Comparison of ENCODE assay signal across 13 cellular contexts in genomic region chr14:105505101-105505500, GRCh38.
"Had no signal": no experiment of that assay in that cellular context is flagged by ENCODE, and none has a peak within 500 bp of the region (broad histone marks: within the 10 kb centered on the region; RNA-seq: fewer than 3 reads in every experiment).

No MANE protein-coding gene starts in this region.

- H3K27ac ChIP-seq: brain microvascular endothelial cell, foreskin keratinocyte, WERI-Rb-1 had no signal

- H3K36me3 ChIP-seq: brain microvascular endothelial cell, WERI-Rb-1 had no signal

- H3K27me3 ChIP-seq: brain microvascular endothelial cell, foreskin keratinocyte had no signal

- ATAC-seq: activated CD8-positive, alpha-beta T cell treated with anti-CD3 and anti-CD28 coated beads, Interleukin-2, amount 10 ng/mL, durations not matched to agents 7 days and 5 days; foreskin keratinocyte; naive thymus-derived CD8-positive, alpha-beta T cell; stimulated activated memory B cell treated with anti-CD40 and anti-IgM and Interleukin-4, amounts not matched to agents 10 μg/mL and 1 μg/mL and 100 μg/mL, for 72 hours had no signal

- DNase-seq: activated CD4-positive, alpha-beta T cell treated with anti-CD3 and anti-CD28 coated beads for 4 hours; activated CD8-positive, alpha-beta memory T cell treated with anti-CD3 and anti-CD28 coated beads, Interleukin-2, amount 50 U/mL, for 4 hours; activated CD8-positive, alpha-beta T cell treated with anti-CD3 and anti-CD28 coated beads, Interleukin-2, amount 10 ng/mL, durations not matched to agents 7 days and 5 days; activated effector memory CD4-positive, alpha-beta T cell treated with anti-CD3 and anti-CD28 coated beads, Interleukin-2, amount 50 U/mL, for 16 hours; activated T-cell treated with anti-CD3 and anti-CD28 coated beads, Interleukin-2, amount 50 U/mL, for 48 hours; brain microvascular endothelial cell; effector memory CD4-positive, alpha-beta T cell; foreskin keratinocyte; stimulated activated CD4-positive, alpha-beta T cell treated with anti-CD3 and anti-CD28 coated beads, Interleukin-2, amount 100 ng/mL, for 48 hours; WERI-Rb-1 had no signal

- FAIRE-seq: urothelium cell line had no signal

- H3K4me1 ChIP-seq: foreskin keratinocyte had no signal
